12 cellular contexts compared by ENCODE assay signal in genomic region chr9:93908591-93909241, GRCh38. TPM values are rescaled to one million over a fixed set of nuclear protein-coding genes. Genes with fewer than 3 reads are reported as not detected.
DNase-seq lines count a peak whose midpoint lies in the region; ATAC-seq, FAIRE-seq and TF ChIP-seq lines count a peak whose summit lies in the region.
"Had no signal": no experiment of that assay in that cellular context is flagged by ENCODE, and none has a peak within 500 bp of the region (broad histone marks: within the 10 kb centered on the region; RNA-seq: fewer than 3 reads in every experiment).

No MANE protein-coding gene starts in this region.

- no peak overlapping the region for H3K4me2 ChIP-seq in HepG2 (ENCODE audit: low read depth, low read length)

- peaks cover 64% of the 10 kb centered on the region for H3K27me3 Mint-ChIP-seq in Calu3 (ENCODE audit: unreplicated experiment)

- CTCF ChIA-PET in Calu3 (lab: Charles Lee): no interaction called here
- CTCF ChIA-PET in GM10248 (lab: Yijun Ruan, JAX): interaction anchor here (0.7 kb wide), 1 partner anchor 8 kb away, joined by 3 read pairs; no protein-coding TSS in a partner anchor
- CTCF ChIA-PET in HepG2 (lab: Yijun Ruan, JAX; ENCODE audit: low intra/inter-chr PET ratio, low total read pairs): no interaction called here

- intact Hi-C loops in Calu3 (cut with micrococcal nuclease; ENCODE audit: unreplicated experiment) (no loop called here), HepG2 (cut with micrococcal nuclease; ENCODE audit: unreplicated experiment) (no loop called here)

- no peaks in the 10 kb centered on the region for H3K4me1 Mint-ChIP-seq in Calu3 (ENCODE audit: low read depth, unreplicated experiment)

- no peak overlapping the region for H2AFZ ChIP-seq in HepG2 (ENCODE audit: low read length)

- WGBS in HepG2 (ENCODE audit: low lambda C conversion rate): 49% methylated on average over 11 of the region's 15 CpGs

- no peak overlapping the region for H3K4me3 ChIP-seq in HepG2 (replicated peaks in 1 of 3; ENCODE audit: insufficient read depth in 1 of 3, low read depth in 2 of 3, low read length in 3 of 3)
- H3K4me3 ChIP-seq: cardiac muscle cell, psoas muscle had no signal

- in situ Hi-C loops in HepG2 (cut with HindIII; ENCODE audit: extremely low pct_ligation_motif_present, low pct_unique_long_range_greater_than_20kb): no loop called here

- no peaks in the 10 kb centered on the region for H3K79me2 ChIP-seq in HepG2 (ENCODE audit: insufficient read depth, low read length)

- H3K36me3 ChIP-seq in HepG2 (replicated peaks in 1 of 2; ENCODE audit: control insufficient read depth in 1 of 2, insufficient read depth in 2 of 2, low read length in 2 of 2): no peaks in the 10 kb centered on the region
- H3K36me3 ChIP-seq: cardiac muscle cell had no signal

- BruUV-seq in Calu3 (replicated peaks; lab: Mats Ljungman, UMichigan) (no TSS peak), HepG2 (replicated peaks; lab: Mats Ljungman, UMichigan) (no TSS peak)

- H3K9me3 ChIP-seq in HepG2 (ENCODE audit: low read length): no peaks in the 10 kb centered on the region
- H3K9me3 ChIP-seq: psoas muscle had no signal

- no peak for TF ChIP-seq POLR2A in HepG2 (IDR thresholded peaks at IDR 0.05; ENCODE audit: insufficient read depth in 1 of 2, low read depth in 2 of 2, low read length in 2 of 2)

- no peaks in the 10 kb centered on the region for H3K4me1 ChIP-seq in HepG2 (ENCODE audit: insufficient read depth, low read length)
- H3K4me1 ChIP-seq: psoas muscle had no signal

- TF ChIP-seq CTCF in Calu3 (IDR thresholded peaks at IDR 0.05; ENCODE audit: unreplicated experiment) (no peak), GM10248 (IDR thresholded peaks at IDR 0.05; ENCODE audit: control extremely low read depth, extremely low read depth, low read depth, missing control alignments) (peak; percentile 30), HepG2 (CRISPR knock-in tag; IDR thresholded peaks at IDR 0.05) (peak; percentile 32; the same call in 1 of the 2 replicates)

- no peaks in the 10 kb centered on the region for H3K36me3 Mint-ChIP-seq in Calu3 (ENCODE audit: insufficient read depth, unreplicated experiment)

- no peak overlapping the region for H3K27ac Mint-ChIP-seq in Calu3 (ENCODE audit: unreplicated experiment)

- peaks cover 5 to 28% of the 10 kb centered on the region in 2 experiments; a peak in 3 of 5 replicates for H3K27me3 ChIP-seq in HepG2 (ENCODE audit: control insufficient read depth in 1 of 2, insufficient read depth in 2 of 2, low read length in 2 of 2)

- TF ChIP-seq RAD21 in HepG2 (CRISPR knock-in tag; IDR thresholded peaks at IDR 0.05): no peak

- ATAC-seq in HepG2: peak; percentile 32; the same call in 2 of the 3 replicates
- ATAC-seq in HG03432 (IDR thresholded peaks at IDR 0.05; ENCODE audit: unreplicated experiment): no peak
- no peak for ATAC-seq in HG02798 (IDR thresholded peaks at IDR 0.05; ENCODE audit: poor library complexity, unreplicated experiment)
- ATAC-seq: psoas muscle had no signal

- H3K9me3 Mint-ChIP-seq in Calu3 (ENCODE audit: low read depth, unreplicated experiment): no peaks in the 10 kb centered on the region

- H3K9ac ChIP-seq in HepG2 (ENCODE audit: insufficient read depth, low read depth, low read length): no peak overlapping the region

- no peaks in the 10 kb centered on the region for H4K20me1 ChIP-seq in HepG2 (ENCODE audit: insufficient read depth, low read length)

- POLR2A ChIA-PET in GM10248 (lab: Yijun Ruan, JAX) (no interaction called here), HepG2 (lab: Yijun Ruan, JAX) (no interaction called here)

- TF ChIP-seq EP300 in HepG2 (IDR thresholded peaks at IDR 0.05; ENCODE audit: low read depth in 2 of 2, low read length in 2 of 2) (no peak), HepG2 (CRISPR knock-in tag; IDR thresholded peaks at IDR 0.05; ENCODE audit: borderline replicate concordance) (no peak)

- DNase-seq in Calu3 (peak; percentile 18), GM10248 (ENCODE audit: extremely low spot score) (no peak), NCI-H345 treated with DMSO at 0.1 percent for 48 hours (lab: John Stamatoyannopoulos, UW; ENCODE audit: unreplicated experiment) (peak; percentile 28), HepG2 (ENCODE audit: low spot score) (no peak), T1000 (lab: John Stamatoyannopoulos, UW) (no peak)

- no peak for FAIRE-seq in HepG2 (lab: Jason Lieb, UNC)
- FAIRE-seq: D721Med had no signal

- H3K27ac ChIP-seq in HepG2 (ENCODE audit: extremely low read length, insufficient read depth, low read length): no peak overlapping the region
- H3K27ac ChIP-seq: cardiac muscle cell, epithelial cell of prostate, psoas muscle had no signal

- H3K4me3 Mint-ChIP-seq in Calu3 (ENCODE audit: low read depth, unreplicated experiment): no peak overlapping the region

TF ChIP-seq in HepG2, 621 proteins besides CTCF, POLR2A, EP300 and RAD21 (continues in another document):
- TF ChIP-seq ETS1 (CRISPR knock-in tag; IDR thresholded peaks at IDR 0.05) (no peak), ZNF24 (IDR thresholded peaks at IDR 0.05) (no peak), ZNF761 (CRISPR knock-in tag; conservative IDR thresholded peaks at IDR 0.05) (no peak), ZNF335 (CRISPR knock-in tag; IDR thresholded peaks at IDR 0.05) (no peak), ZFY (CRISPR knock-in tag; IDR thresholded peaks at IDR 0.05) (no peak), ELF3 (CRISPR knock-in tag; IDR thresholded peaks at IDR 0.05) (no peak), KDM1A (CRISPR knock-in tag; IDR thresholded peaks at IDR 0.05) (no peak), CENPX (CRISPR knock-in tag; IDR thresholded peaks at IDR 0.05) (no peak), ATF5 (CRISPR knock-in tag; IDR thresholded peaks at IDR 0.05; ENCODE audit: low read depth) (no peak), FOXP4 (CRISPR knock-in tag; IDR thresholded peaks at IDR 0.05) (no peak)

RNA-seq across cellular contexts. Expression of gene BARX1, which starts 46.4 kb away (rescaled TPM):
- total RNA-seq in Calu3 (2022) (not detected in 2 replicates), HepG2 (2016; rRNA removed; fragmentation: Illumina TruSeq; extraction: Trizol) (not detected in 2 replicates)
- total RNA-seq in HepG2 (2016; cell fraction: cytosol; rRNA removed; fragmentation: Illumina TruSeq; extraction: Trizol; ENCODE audit: low read depth): not detected in 2 replicates
- total RNA-seq in HepG2 (2016; cell fraction: insoluble cytoplasmic fraction; rRNA removed; fragmentation: Illumina TruSeq; extraction: Trizol): not detected in 2 replicates
- not detected in 2 replicates for total RNA-seq in HepG2 (2016; cell fraction: membrane; rRNA removed; fragmentation: Illumina TruSeq; extraction: Trizol)
- total RNA-seq in HepG2 (2016; cell fraction: nucleus; rRNA removed; fragmentation: Illumina TruSeq; extraction: Trizol): not detected in 2 replicates
- polyA plus RNA-seq in HepG2 (2011; rRNA removed): not detected in 2 replicates
- polyA plus RNA-seq in HepG2 (2011; cell fraction: cytosol; rRNA removed): not detected in 2 replicates
- polyA plus RNA-seq in HepG2 (2011; cell fraction: nucleus; rRNA removed): not detected in 2 replicates
- polyA plus RNA-seq in HepG2 (2012): not detected in 2 replicates
- not detected in 2 replicates for polyA plus RNA-seq in HepG2 (2016; cell fraction: cytosol; fragmentation: Illumina TruSeq; extraction: Trizol; ENCODE audit: low read depth)
- polyA plus RNA-seq in HepG2 (2016; cell fraction: insoluble cytoplasmic fraction; fragmentation: Illumina TruSeq; extraction: Trizol; ENCODE audit: low read depth): not detected in 2 replicates
- not detected in 2 replicates for polyA plus RNA-seq in HepG2 (2016; cell fraction: membrane; fragmentation: Illumina TruSeq; extraction: Trizol; ENCODE audit: low read depth)
- polyA plus RNA-seq in HepG2 (2016; cell fraction: nucleus; fragmentation: Illumina TruSeq; extraction: Trizol; ENCODE audit: insufficient read depth, low read depth): not detected in 2 replicates
- polyA minus RNA-seq in HepG2 (2011; rRNA and poly(A)+ RNA removed; ENCODE audit: low replicate concordance): 0.65 TPM in 1 of 2 replicates, not detected in the other
- polyA minus RNA-seq in HepG2 (2011; cell fraction: cytosol; rRNA and poly(A)+ RNA removed): not detected in 2 replicates
- polyA minus RNA-seq in HepG2 (2011; cell fraction: nucleus; rRNA and poly(A)+ RNA removed): not detected in 2 replicates
- total RNA-seq: mesenteric fat pad, psoas muscle had no signal
- polyA plus RNA-seq: psoas muscle had no signal

Comparison
In these comparisons a context has a peak if more than half of its experiments do, and no peak if none do; other contexts are left out.
1. DNase-seq: peak in Calu3 (single experiment) and NCI-H345 treated with DMSO at 0.1 percent for 48 hours (single experiment); none in GM10248 (single experiment), HepG2 (single experiment) and T1000 (single experiment).